In genomic region chr13:52162279-52163101, GRCh38 we compare ENCODE assay signal across 11 cellular contexts. TPM values are rescaled to one million over a fixed set of nuclear protein-coding genes. Genes with fewer than 3 reads are reported as not detected.
DNase-seq lines count a peak whose midpoint lies in the region; ATAC-seq, FAIRE-seq and TF ChIP-seq lines count a peak whose summit lies in the region.
"Had no signal": no experiment of that assay in that cellular context is flagged by ENCODE, and none has a peak within 500 bp of the region (broad histone marks: within the 10 kb centered on the region; RNA-seq: fewer than 3 reads in every experiment).

No MANE protein-coding gene starts in this region.

- FAIRE-seq in RCC 7860 (lab: Jason Lieb, UNC) (peak; percentile 83), endothelial cell of umbilical vein (lab: Jason Lieb, UNC) (peak; percentile 92)

- peak overlapping the region; percentile 57 for H3K9ac ChIP-seq in endothelial cell of umbilical vein (replicated peaks; ENCODE audit: extremely low read depth, insufficient read depth, low read length)

- no peak for TF ChIP-seq CTCF in endothelial cell of umbilical vein (IDR thresholded peaks at IDR 0.05; ENCODE audit: extremely low read depth in 1 of 2, insufficient read depth in 1 of 2, low read depth in 1 of 2, low read length in 2 of 2)
- TF ChIP-seq CTCF in nephron progenitor cell (IDR thresholded peaks at IDR 0.05), result no peak
- TF ChIP-seq CTCF in WERI-Rb-1 (IDR thresholded peaks at IDR 0.05; ENCODE audit: low read depth, low read length), result no peak
- no peak for TF ChIP-seq CTCF in natural killer cell (IDR thresholded peaks at IDR 0.05)
- no peak for TF ChIP-seq CTCF in lower leg skin (IDR thresholded peaks at IDR 0.05)

- peak overlapping the region; percentile 18 for H3K27ac Mint-ChIP-seq in nephron progenitor cell
- H3K27ac Mint-ChIP-seq in natural killer cell, result no peak overlapping the region
- H3K27ac Mint-ChIP-seq: activated CD8-positive, alpha-beta T cell treated with anti-CD3 and anti-CD28 coated beads for 36 hours had no signal

- ATAC-seq in GM19023 (IDR thresholded peaks at IDR 0.05; ENCODE audit: unreplicated experiment), result no peak
- no peak for ATAC-seq in natural killer cell
- ATAC-seq: activated CD8-positive, alpha-beta T cell treated with anti-CD3 and anti-CD28 coated beads for 36 hours; psoas muscle had no signal

- H3K4me3 Mint-ChIP-seq in nephron progenitor cell (no peak overlapping the region), natural killer cell (no peak overlapping the region)
- H3K4me3 Mint-ChIP-seq: activated CD8-positive, alpha-beta T cell treated with anti-CD3 and anti-CD28 coated beads for 36 hours had no signal

- POLR2A ChIA-PET in endothelial cell of umbilical vein (lab: Charles Lee), result no interaction called here

- peaks cover 54% of the 10 kb centered on the region for H3K4me1 ChIP-seq in endothelial cell of umbilical vein (ENCODE audit: control insufficient read depth, extremely low read depth, insufficient read depth, low read length)

- H3K36me3 Mint-ChIP-seq in nephron progenitor cell (ENCODE audit: low read depth) (peaks cover 23% of the 10 kb centered on the region), natural killer cell (no peaks in the 10 kb centered on the region)

- no peak overlapping the region for H2AFZ ChIP-seq in endothelial cell of umbilical vein (ENCODE audit: low read depth, low read length)

- H3K9me1 ChIP-seq in endothelial cell of umbilical vein (replicated peaks; ENCODE audit: control insufficient read depth, extremely low read depth, insufficient read depth, low read length), result no peaks in the 10 kb centered on the region

- CTCF ChIA-PET in endothelial cell of umbilical vein (lab: Charles Lee), result interaction anchor here (1.3 to 1.4 kb wide), 2 partner anchors 35 to 288 kb away, joined by 5 to 6 read pairs; partner anchors contain the start of gene VPS36

- TF ChIP-seq POLR2A in endothelial cell of umbilical vein (IDR thresholded peaks at IDR 0.05; ENCODE audit: low read depth, low read length) (no peak), lower leg skin (IDR thresholded peaks at IDR 0.05) (no peak)

- H3K4me3 ChIP-seq in endothelial cell of umbilical vein (replicated peaks in 1 of 3; ENCODE audit: insufficient read depth in 1 of 3, low read depth in 1 of 3, low read length in 3 of 3) (peak overlapping the region in 1 of 3 experiments; percentile 19), WERI-Rb-1 (ENCODE audit: low read depth, low read length) (no peak overlapping the region), lower leg skin (ENCODE audit: low read depth, poor library complexity, severe bottlenecking) (no peak overlapping the region)
- H3K4me3 ChIP-seq: psoas muscle had no signal

- dilution Hi-C loops in endothelial cell of umbilical vein (cut with MboI; ENCODE audit: extremely low pct_ligation_motif_present, low sequenced_read_pairs), result no loop called here

- H3K9me3 ChIP-seq in endothelial cell of umbilical vein (replicated peaks; ENCODE audit: control insufficient read depth, insufficient read depth, low read length) (no peaks in the 10 kb centered on the region), WERI-Rb-1 (ENCODE audit: severe bottlenecking) (no peaks in the 10 kb centered on the region)
- H3K9me3 ChIP-seq: psoas muscle had no signal

- H3K27me3 Mint-ChIP-seq in nephron progenitor cell (ENCODE audit: low read depth, poor library complexity) (peaks cover 4% of the 10 kb centered on the region), natural killer cell (ENCODE audit: low read depth in 2 of 2) (no peaks in the 10 kb centered on the region)

- H3K9me3 Mint-ChIP-seq in nephron progenitor cell, result peaks cover 5% of the 10 kb centered on the region
- no peaks in the 10 kb centered on the region for H3K9me3 Mint-ChIP-seq in natural killer cell
- H3K9me3 Mint-ChIP-seq: activated CD8-positive, alpha-beta T cell treated with anti-CD3 and anti-CD28 coated beads for 36 hours; brain had no signal

- H3K4me1 Mint-ChIP-seq in nephron progenitor cell (peaks cover 34% of the 10 kb centered on the region), natural killer cell (peaks cover 28 to 29% of the 10 kb centered on the region in 2 donors)

- H4K20me1 ChIP-seq in endothelial cell of umbilical vein (replicated peaks; ENCODE audit: control insufficient read depth, extremely low read depth, insufficient read depth, low read length), result no peaks in the 10 kb centered on the region

- intact Hi-C loops in endothelial cell of umbilical vein (cut with micrococcal nuclease) (loop anchor here (1.0 to 2.0 kb wide), 2 partner anchors 18 to 32 kb away; no protein-coding TSS in a partner anchor), natural killer cell (cut with micrococcal nuclease) (no loop called here), lower leg skin (cut with DNase I; ENCODE audit: low total_unique reads) (no loop called here)

- H3K27ac ChIP-seq in endothelial cell of umbilical vein (ENCODE audit: insufficient read depth, low read depth, low read length), result peak overlapping the region; percentile 68
- H3K27ac ChIP-seq in WERI-Rb-1, result no peak overlapping the region
- H3K27ac ChIP-seq: psoas muscle had no signal

- no TSS peak for BruUV-seq in endothelial cell of umbilical vein (replicated peaks; lab: Mats Ljungman, UMichigan)

- H3K36me3 ChIP-seq in endothelial cell of umbilical vein (ENCODE audit: control insufficient read depth in 2 of 2, extremely low read depth in 1 of 2, insufficient read depth in 2 of 2, low read length in 2 of 2) (no peaks in the 10 kb centered on the region), WERI-Rb-1 (no peaks in the 10 kb centered on the region)

- DNase-seq in EH (ENCODE audit: low read depth) (peak; percentile 69), RCC 7860 (ENCODE audit: low spot score) (peak; percentile 67), endothelial cell of umbilical vein (ENCODE audit: low read depth, low spot score) (peak; percentile 94), nephron progenitor cell (no peak), WERI-Rb-1 (no peak), natural killer cell (no peak), lower leg skin (ENCODE audit: low spot score in 2 of 2) (no peak)
- DNase-seq: activated CD8-positive, alpha-beta T cell treated with anti-CD3 and anti-CD28 coated beads for 36 hours; psoas muscle had no signal

- H3K4me2 ChIP-seq in endothelial cell of umbilical vein (ENCODE audit: insufficient read depth, low read length), result peak overlapping the region; percentile 79

- H3K27me3 ChIP-seq in endothelial cell of umbilical vein (ENCODE audit: control insufficient read depth in 2 of 2, insufficient read depth in 2 of 2, low read length in 2 of 2) (no peaks in the 10 kb centered on the region), WERI-Rb-1 (ENCODE audit: insufficient read depth, low read depth, severe bottlenecking) (no peaks in the 10 kb centered on the region)

- peaks cover 2% of the 10 kb centered on the region for H3K79me2 ChIP-seq in endothelial cell of umbilical vein (ENCODE audit: control insufficient read depth, insufficient read depth, low read length)

- WGBS in lower leg skin, 2 donors, result 61 to 66% methylated on average over 5 of the region's 5 CpGs

TF ChIP-seq in endothelial cell of umbilical vein, 7 proteins besides CTCF, POLR2A, EP300 and RAD21:
- TF ChIP-seq JUN (IDR thresholded peaks at IDR 0.05; ENCODE audit: borderline replicate concordance, insufficient read depth, insufficient read length, low read depth), result peak; percentile 86
- no peak for TF ChIP-seq MYC (IDR thresholded peaks at IDR 0.05; ENCODE audit: low read depth, low read length)
- TF ChIP-seq FOS (IDR thresholded peaks at IDR 0.05; ENCODE audit: borderline replicate concordance, insufficient read depth, low read length), result peak; percentile 79
- no peak for TF ChIP-seq MAX (IDR thresholded peaks at IDR 0.05; ENCODE audit: insufficient read depth, insufficient read length)
- TF ChIP-seq GATA2 (IDR thresholded peaks at IDR 0.05; ENCODE audit: insufficient read depth, insufficient read length, low read depth, low read length), result peak; percentile 67
- TF ChIP-seq EZH2 (IDR thresholded peaks at IDR 0.05; ENCODE audit: borderline replicate concordance, low read depth, low read length, severe bottlenecking), result no peak
TF ChIP-seq in endothelial cell of umbilical vein: peak in this region for 3.

RNA-seq across cellular contexts. Expression of gene NEK3, which starts 3.1 kb away (rescaled TPM):
- total RNA-seq in endothelial cell of umbilical vein (13.8 and 23.5 TPM in 2 replicates), natural killer cell (10 to 100 TPM in 1 of 3 donors, 1 to 10 TPM in 2; 7.5 to 15.2 (median 8.8) TPM), lower leg skin (10 to 100 TPM in 2 of 4 donors, 1 to 10 TPM in 2; 8.5 to 16.6 (median 9.9) TPM)
- polyA plus RNA-seq in endothelial cell of umbilical vein, result 8.3 and 10.3 TPM in 2 replicates
- polyA plus RNA-seq in endothelial cell of umbilical vein (2011; cell fraction: cytosol; rRNA removed), result 7.7 and 10.4 TPM in 2 replicates
- 39.0 and 44.9 TPM in 2 replicates for polyA plus RNA-seq in endothelial cell of umbilical vein (2011; cell fraction: nucleus; rRNA removed)
- polyA plus RNA-seq in endothelial cell of umbilical vein (2012), result 14.8 and 17.8 TPM in 2 replicates
- 5.5 and 9.4 TPM in 2 replicates for polyA minus RNA-seq in endothelial cell of umbilical vein
- 3.7 TPM for polyA minus RNA-seq in endothelial cell of umbilical vein (2011; cell fraction: cytosol; rRNA and poly(A)+ RNA removed)
- 7.9 and 9.1 TPM in 2 replicates for polyA minus RNA-seq in endothelial cell of umbilical vein (2011; cell fraction: nucleus; rRNA and poly(A)+ RNA removed)

RNA-seq across cellular contexts. Expression of gene NEK5, which starts 33.6 kb away (rescaled TPM):
- total RNA-seq in endothelial cell of umbilical vein, result 0.16 and 0.18 TPM in 2 replicates
- 0.03 TPM in 1 of 2 replicates, not detected in the other for polyA plus RNA-seq in endothelial cell of umbilical vein
- polyA plus RNA-seq in endothelial cell of umbilical vein (2011; cell fraction: cytosol; rRNA removed), result 0.03 and 0.04 TPM in 2 replicates
- polyA plus RNA-seq in endothelial cell of umbilical vein (2011; cell fraction: nucleus; rRNA removed), result 0.14 and 0.20 TPM in 2 replicates
- 0.14 and 0.23 TPM in 2 replicates for polyA plus RNA-seq in endothelial cell of umbilical vein (2012)
- 0.06 and 0.15 TPM in 2 replicates for polyA minus RNA-seq in endothelial cell of umbilical vein
- polyA minus RNA-seq in endothelial cell of umbilical vein (2011; cell fraction: cytosol; rRNA and poly(A)+ RNA removed), result not detected
- 0.34 TPM in 1 of 2 replicates, not detected in the other for polyA minus RNA-seq in endothelial cell of umbilical vein (2011; cell fraction: nucleus; rRNA and poly(A)+ RNA removed)
- under 1 TPM in 1 of 3 donors, not detected in 2; 0.13 TPM for total RNA-seq in natural killer cell
- under 1 TPM in 2 of 4 donors, not detected in 2; 0.15 to 0.16 TPM for total RNA-seq in lower leg skin

Comparison
In these comparisons a context has a peak if more than half of its experiments do, and no peak if none do; other contexts are left out.
1. DNase-seq: peak in EH (single experiment), RCC 7860 (single experiment) and endothelial cell of umbilical vein (single experiment); none in nephron progenitor cell (single experiment), WERI-Rb-1 (single experiment), natural killer cell (single experiment) and lower leg skin (0 of 2).